ENCODE assay signal across 8 cellular contexts in genomic region chr11:67285541-67286498, GRCh38. TPM values are rescaled to one million over a fixed set of nuclear protein-coding genes. Genes with fewer than 3 reads are reported as not detected.
DNase-seq lines count a peak whose midpoint lies in the region; ATAC-seq and TF ChIP-seq lines count a peak whose summit lies in the region.

No MANE protein-coding gene starts in this region.

- peaks cover 12% of the 10 kb centered on the region; the same call in 1 of the 2 replicates for H3K36me3 ChIP-seq in MM.1S (replicated peaks; ENCODE audit: insufficient read depth, low read length)

- H3K4me1 Mint-ChIP-seq in MCF 10A (ENCODE audit: insufficient read depth, unreplicated experiment), result peaks cover 13% of the 10 kb centered on the region

- TF ChIP-seq CTCF in 22Rv1 (IDR thresholded peaks at IDR 0.05) (no peak), MM.1S (IDR thresholded peaks at IDR 0.05; ENCODE audit: low read length) (no peak), MCF 10A (IDR thresholded peaks at IDR 0.05; ENCODE audit: unreplicated experiment) (no peak)

- no peaks in the 10 kb centered on the region for H3K27me3 ChIP-seq in MM.1S (replicated peaks; ENCODE audit: insufficient read depth, low read length)
- H3K27me3 ChIP-seq in mononuclear cell (ENCODE audit: insufficient read depth, low read length), result no peaks in the 10 kb centered on the region

- no peaks in the 10 kb centered on the region for H4K20me1 ChIP-seq in MM.1S (ENCODE audit: insufficient read depth, low read length)

- POLR2A ChIA-PET in MCF 10A (lab: Yijun Ruan, JAX), result interaction anchor here (0.6 to 4.8 kb wide), 2 partner anchors 8 to 17 kb away, joined by 3 to 51 read pairs; partner anchors contain the start of gene SSH3

- no peaks in the 10 kb centered on the region for H3K9me2 ChIP-seq in MM.1S (replicated peaks; ENCODE audit: insufficient read depth, low read length)

- no peaks in the 10 kb centered on the region for H3K9me3 ChIP-seq in MM.1S (replicated peaks; ENCODE audit: insufficient read depth, low read length)
- no peaks in the 10 kb centered on the region for H3K9me3 ChIP-seq in mononuclear cell (ENCODE audit: low read depth, low read length)

- H3K27ac ChIP-seq in 22Rv1 (peak overlapping the region; percentile 91; the same call in 1 of the 2 replicates), MM.1S (ENCODE audit: low read length) (peak overlapping the region; percentile 100; the same call in 1 of the 2 replicates)

- H3K27me3 Mint-ChIP-seq in MCF 10A (ENCODE audit: insufficient read depth, unreplicated experiment), result no peaks in the 10 kb centered on the region

- H3K4me3 ChIP-seq in MM.1S (ENCODE audit: low read length) (no peak overlapping the region), mononuclear cell (ENCODE audit: low read length) (peak overlapping the region; percentile 26)

- peaks cover 39% of the 10 kb centered on the region for H3F3A ChIP-seq in MM.1S (ENCODE audit: insufficient read depth, low read length)

- H3K79me2 ChIP-seq in MM.1S (ENCODE audit: low read length), result peaks cover 52% of the 10 kb centered on the region

- H3K36me3 Mint-ChIP-seq in MCF 10A (ENCODE audit: insufficient read depth, unreplicated experiment), result peaks cover 31% of the 10 kb centered on the region

- no peak overlapping the region for H3K4me3 Mint-ChIP-seq in MCF 10A (ENCODE audit: unreplicated experiment)

- H2AFZ ChIP-seq in MM.1S (ENCODE audit: low read length), result no peak overlapping the region

- CTCF ChIA-PET in MCF 10A (lab: Yijun Ruan, JAX), result interaction anchor here (0.6 kb wide), 1 partner anchor 94 kb away, joined by 3 read pairs; no protein-coding TSS in a partner anchor

- H3K9me3 Mint-ChIP-seq in MCF 10A (ENCODE audit: unreplicated experiment), result no peaks in the 10 kb centered on the region

- BruUV-seq in MCF 10A (replicated peaks; lab: Mats Ljungman, UMichigan), result TSS peak; percentile 31

- no peak overlapping the region for H3K4me2 ChIP-seq in MM.1S (ENCODE audit: low read depth, low read length)

- no peak for DNase-seq in MM.1S
- no peak for DNase-seq in MCF 10A (ENCODE audit: unreplicated experiment)
- no peak for DNase-seq in GOT3 (lab: John Stamatoyannopoulos, UW)
- no peak for DNase-seq in foreskin melanocyte

- no peak for ATAC-seq in GM19467 (IDR thresholded peaks at IDR 0.05; ENCODE audit: unreplicated experiment)
- ATAC-seq in HG02571 (IDR thresholded peaks at IDR 0.05; ENCODE audit: unreplicated experiment), result no peak

- H3K9ac ChIP-seq in MM.1S (ENCODE audit: low read length), result no peak overlapping the region

- no peak overlapping the region for H3K27ac Mint-ChIP-seq in MCF 10A (ENCODE audit: low read depth, unreplicated experiment)

- H3K4me1 ChIP-seq in MM.1S (ENCODE audit: low read length), result peaks cover 19% of the 10 kb centered on the region
- peaks cover 91% of the 10 kb centered on the region for H3K4me1 ChIP-seq in mononuclear cell (ENCODE audit: insufficient read depth, low read length)

- intact Hi-C loops in MCF 10A (cut with micrococcal nuclease), result no loop called here

RNA-seq across cellular contexts. Expression of gene ANKRD13D, which starts 3.3 kb away (rescaled TPM):
- total RNA-seq in MCF 10A (2022), result 39.7 and 46.2 TPM in 2 replicates
- 48.4 TPM for total RNA-seq in mononuclear cell

RNA-seq across cellular contexts. Expression of gene SSH3, which starts 17.5 kb away (rescaled TPM):
- 31.7 and 38.0 TPM in 2 replicates for total RNA-seq in MCF 10A (2022)
- 4.6 TPM for total RNA-seq in mononuclear cell

RNA-seq across cellular contexts. Expression of gene GRK2, which starts 19.5 kb away (rescaled TPM):
- total RNA-seq in MCF 10A (2022) (48.1 and 50.1 TPM in 2 replicates), mononuclear cell (185 TPM)
